12 cellular contexts compared by ENCODE assay signal in genomic region chr17:75371981-75372380, GRCh38. TPM values are rescaled to one million over a fixed set of nuclear protein-coding genes. Genes with fewer than 3 reads are reported as not detected.
DNase-seq lines count a peak whose midpoint lies in the region; ATAC-seq and TF ChIP-seq lines count a peak whose summit lies in the region.
"Had no signal": no experiment of that assay in that cellular context is flagged by ENCODE, and none has a peak within 500 bp of the region (broad histone marks: within the 10 kb centered on the region; RNA-seq: fewer than 3 reads in every experiment).

No MANE protein-coding gene starts in this region.

- H3K27ac Mint-ChIP-seq in CD8-positive, alpha-beta T cell: peak overlapping the region; percentile 38
- H3K27ac Mint-ChIP-seq in activated B cell treated with CpG ODN at 0.5 μM for 24 hours (peak overlapping the region; percentile 38), glutamatergic neuron (ENCODE audit: unreplicated experiment) (no peak overlapping the region), osteocyte (ENCODE audit: unreplicated experiment) (no peak overlapping the region)

- peaks cover 58% of the 10 kb centered on the region for H3K4me1 ChIP-seq in CD8-positive, alpha-beta T cell (ENCODE audit: insufficient read depth, low read length)
- H3K4me1 ChIP-seq in left lung: peaks cover 5 to 55% of the 10 kb centered on the region in 2 donors

- intact Hi-C loops in CD8-positive, alpha-beta T cell (cut with DNase I, micrococcal nuclease): no loop called here
- intact Hi-C loops in activated B cell treated with CpG ODN at 0.5 μM for 24 hours (cut with micrococcal nuclease) (loop anchor here (2.0 kb wide), 2 partner anchors 13 to 25 kb away; no protein-coding TSS in a partner anchor), left lung (cut with DNase I) (no loop called here)

- CTCF ChIA-PET in CD8-positive, alpha-beta T cell (lab: Charles Lee): no interaction called here
- CTCF ChIA-PET in activated B cell treated with CpG ODN at 0.5 μM for 24 hours (lab: Charles Lee): no interaction called here

- ATAC-seq in CD8-positive, alpha-beta T cell: no peak
- peak; percentile 40 for ATAC-seq in GM18867 (IDR thresholded peaks at IDR 0.05; ENCODE audit: unreplicated experiment)
- no peak for ATAC-seq in activated B cell treated with CpG ODN at 0.5 μM for 24 hours (ENCODE audit: low read depth)
- no peak for ATAC-seq in left lung
- ATAC-seq in GM18519 (IDR thresholded peaks at IDR 0.05; ENCODE audit: low FRiP score, unreplicated experiment): no peak

- POLR2A ChIA-PET in CD8-positive, alpha-beta T cell (lab: Charles Lee): no interaction called here
- POLR2A ChIA-PET in activated B cell treated with CpG ODN at 0.5 μM for 24 hours (lab: Charles Lee): interaction anchor here (1.2 to 2.9 kb wide), 2 partner anchors 26 to 83 kb away, joined by 4 to 11 read pairs; partner anchors contain the start of gene SLC25A19

- peaks cover 77% of the 10 kb centered on the region for H3K4me1 Mint-ChIP-seq in CD8-positive, alpha-beta T cell (ENCODE audit: low read depth)
- peaks cover 84% of the 10 kb centered on the region for H3K4me1 Mint-ChIP-seq in activated B cell treated with CpG ODN at 0.5 μM for 24 hours
- peaks cover 20% of the 10 kb centered on the region for H3K4me1 Mint-ChIP-seq in glutamatergic neuron (ENCODE audit: low read depth, unreplicated experiment)
- H3K4me1 Mint-ChIP-seq in osteocyte (ENCODE audit: unreplicated experiment): peaks cover 33% of the 10 kb centered on the region

- no peaks in the 10 kb centered on the region for H3K27me3 ChIP-seq in CD8-positive, alpha-beta T cell (ENCODE audit: insufficient read depth, low read length)
- H3K27me3 ChIP-seq in left lung: no peaks in the 10 kb centered on the region
- H3K27me3 ChIP-seq: cardiac muscle cell had no signal

- peaks cover 7% of the 10 kb centered on the region for H3K36me3 ChIP-seq in CD8-positive, alpha-beta T cell (ENCODE audit: insufficient read depth, low read length)
- H3K36me3 ChIP-seq in left lung: peaks cover 0 to 23% of the 10 kb centered on the region in 2 donors
- H3K36me3 ChIP-seq: cardiac muscle cell had no signal

- H3K4me3 ChIP-seq in CD8-positive, alpha-beta T cell (ENCODE audit: low read depth, low read length): no peak overlapping the region
- no peak overlapping the region for H3K4me3 ChIP-seq in left lung
- H3K4me3 ChIP-seq: cardiac muscle cell had no signal

- no peak for TF ChIP-seq CTCF in CD8-positive, alpha-beta T cell (IDR thresholded peaks at IDR 0.05)
- no peak for TF ChIP-seq CTCF in activated B cell treated with CpG ODN at 0.5 μM for 24 hours (IDR thresholded peaks at IDR 0.05)
- no peak for TF ChIP-seq CTCF in glutamatergic neuron (IDR thresholded peaks at IDR 0.05; ENCODE audit: partially characterized antibody, unreplicated experiment)
- no peak for TF ChIP-seq CTCF in osteocyte (IDR thresholded peaks at IDR 0.05)
- TF ChIP-seq CTCF in left lung (IDR thresholded peaks at IDR 0.05): no peak

- DNase-seq in CD8-positive, alpha-beta T cell: peak in 1 of 7 experiments; percentile 14
- no peak for DNase-seq in activated B cell treated with CpG ODN at 0.5 μM for 24 hours
- no peak for DNase-seq in glutamatergic neuron
- no peak for DNase-seq in osteocyte (ENCODE audit: extremely low spot score, unreplicated experiment)
- DNase-seq in left lung: no peak
- no peak for DNase-seq in G401 (ENCODE audit: low spot score)
- DNase-seq: kidney glomerular epithelial cell; SHP77 treated with DMSO at 0.1 percent for 48 hours; stimulated activated CD4-positive, alpha-beta T cell treated with anti-CD3 and anti-CD28 coated beads, Interleukin-4, amount 100 ng/mL, for 1 hour had no signal

- no peaks in the 10 kb centered on the region for H3K27me3 Mint-ChIP-seq in CD8-positive, alpha-beta T cell (ENCODE audit: low read depth)
- no peaks in the 10 kb centered on the region for H3K27me3 Mint-ChIP-seq in activated B cell treated with CpG ODN at 0.5 μM for 24 hours
- no peaks in the 10 kb centered on the region for H3K27me3 Mint-ChIP-seq in glutamatergic neuron (ENCODE audit: unreplicated experiment)
- H3K27me3 Mint-ChIP-seq in osteocyte (ENCODE audit: unreplicated experiment): no peaks in the 10 kb centered on the region

- in situ Hi-C loops in G401 (cut with HindIII; ENCODE audit: low sequenced_read_pairs): no loop called here

- no peaks in the 10 kb centered on the region for H3K9me3 Mint-ChIP-seq in CD8-positive, alpha-beta T cell
- H3K9me3 Mint-ChIP-seq in activated B cell treated with CpG ODN at 0.5 μM for 24 hours: no peaks in the 10 kb centered on the region
- peaks cover 2% of the 10 kb centered on the region for H3K9me3 Mint-ChIP-seq in glutamatergic neuron (ENCODE audit: unreplicated experiment)
- no peaks in the 10 kb centered on the region for H3K9me3 Mint-ChIP-seq in osteocyte (ENCODE audit: unreplicated experiment)

- no peak overlapping the region for H3K27ac ChIP-seq in CD8-positive, alpha-beta T cell (ENCODE audit: low read depth, low read length)
- peak overlapping the region in 1 of 2 donors; percentile 21 for H3K27ac ChIP-seq in left lung
- H3K27ac ChIP-seq: cardiac muscle cell had no signal

- H3K9me3 ChIP-seq in CD8-positive, alpha-beta T cell (ENCODE audit: low read length): no peaks in the 10 kb centered on the region
- no peaks in the 10 kb centered on the region for H3K9me3 ChIP-seq in left lung

- peaks cover 42% of the 10 kb centered on the region for H3K36me3 Mint-ChIP-seq in CD8-positive, alpha-beta T cell
- H3K36me3 Mint-ChIP-seq in activated B cell treated with CpG ODN at 0.5 μM for 24 hours (ENCODE audit: low read depth) (peaks cover 63% of the 10 kb centered on the region), glutamatergic neuron (ENCODE audit: unreplicated experiment) (no peaks in the 10 kb centered on the region), osteocyte (ENCODE audit: unreplicated experiment) (peaks cover 3% of the 10 kb centered on the region)

- H3K4me3 Mint-ChIP-seq in CD8-positive, alpha-beta T cell: peak overlapping the region; percentile 19
- peak overlapping the region; percentile 44 for H3K4me3 Mint-ChIP-seq in activated B cell treated with CpG ODN at 0.5 μM for 24 hours
- peak overlapping the region; percentile 31 for H3K4me3 Mint-ChIP-seq in glutamatergic neuron (ENCODE audit: unreplicated experiment)
- H3K4me3 Mint-ChIP-seq in osteocyte (ENCODE audit: unreplicated experiment): no peak overlapping the region

RNA-seq across cellular contexts. Expression of gene GRB2, which starts 33.5 kb away (rescaled TPM):
- 10 to 100 TPM; 96.2 to 99.4 TPM for total RNA-seq in CD8-positive, alpha-beta T cell
- total RNA-seq in activated B cell treated with CpG ODN at 0.5 μM for 24 hours: 307 and 320 TPM in 2 replicates
- total RNA-seq in glutamatergic neuron (ENCODE audit: unreplicated experiment): 148 TPM
- total RNA-seq in osteocyte: 59.1 and 61.8 TPM in 2 replicates
- total RNA-seq in left lung: 100 to 1,000 TPM; 110 to 214 TPM
- 176 and 195 TPM in 2 replicates for total RNA-seq in G401 (2014; rRNA removed; shearing (Covaris generic))

Comparison
In these comparisons a context has a peak if more than half of its experiments do, and no peak if none do; other contexts are left out.
1. H3K27ac Mint-ChIP-seq: peak in CD8-positive, alpha-beta T cell (single experiment) and activated B cell treated with CpG ODN at 0.5 μM for 24 hours (single experiment); none in glutamatergic neuron (single experiment) and osteocyte (single experiment).